7 cellular contexts compared by ENCODE assay signal in the genomic region with DNA sequence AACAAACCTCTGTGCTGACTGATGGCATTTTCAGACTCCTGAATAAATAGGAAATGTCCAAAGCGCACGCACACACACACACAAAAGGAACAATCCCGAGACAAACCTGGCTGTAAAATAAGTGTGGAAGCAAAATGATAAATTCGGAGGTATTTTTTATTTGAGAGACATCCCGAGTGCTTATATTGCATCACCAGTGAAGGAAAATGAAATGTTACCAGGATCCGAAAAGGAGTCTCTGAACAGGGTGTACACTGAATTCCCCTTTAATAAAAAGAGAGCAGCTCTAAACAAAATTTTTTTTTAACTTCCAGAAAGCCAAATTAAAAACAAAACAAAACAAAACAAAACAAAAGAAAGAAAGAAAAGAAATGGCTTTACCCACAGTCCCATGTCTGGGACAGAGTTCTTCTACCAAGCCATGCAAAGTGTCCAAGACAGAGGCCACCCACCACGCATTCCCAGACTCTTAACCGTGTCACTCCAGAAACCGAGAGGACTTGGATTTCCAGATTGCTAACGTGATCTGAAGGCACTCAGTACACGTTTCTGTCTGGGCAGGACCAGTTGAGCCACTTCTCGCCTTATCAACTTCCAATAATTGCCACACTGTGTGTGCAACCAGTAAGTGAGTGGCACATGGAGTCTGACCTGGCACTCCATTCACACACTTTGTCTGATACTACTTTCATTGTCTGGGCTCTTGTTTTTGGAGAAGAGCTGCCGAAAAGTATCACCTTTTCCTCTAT. TPM values are rescaled to one million over a fixed set of nuclear protein-coding genes. Genes with fewer than 3 reads are reported as not detected.
A peak's percentile ranks its signal among the peaks of the same experiment; 100 is the strongest.
DNase-seq lines count a peak whose midpoint lies in the region; ATAC-seq and TF ChIP-seq lines count a peak whose summit lies in the region.

No MANE protein-coding gene starts in this region.

- peaks cover 11% of the 10 kb centered on the region for H3K27me3 Mint-ChIP-seq in WTC11 (ENCODE audit: low read depth)

- TF ChIP-seq CTCF in WTC11 (IDR thresholded peaks at IDR 0.05) = no peak

- peaks cover 16% of the 10 kb centered on the region for H3K9me3 Mint-ChIP-seq in WTC11

- peaks cover 23% of the 10 kb centered on the region for H3K4me1 Mint-ChIP-seq in WTC11

- ATAC-seq in GM19395 (IDR thresholded peaks at IDR 0.05; ENCODE audit: unreplicated experiment) = peak; percentile 5
- peak; percentile 0 for ATAC-seq in HG03342 (IDR thresholded peaks at IDR 0.05; ENCODE audit: unreplicated experiment)
- ATAC-seq in WTC11 = peak; percentile 9; the same call in 1 of the 2 replicates
- ATAC-seq in left cardiac atrium = peak; percentile 42 to 43
- ATAC-seq in HG03025 (IDR thresholded peaks at IDR 0.05; ENCODE audit: low FRiP score, unreplicated experiment) = no peak

- peak overlapping the region; percentile 82 for H3K4me3 Mint-ChIP-seq in WTC11

- CTCF ChIA-PET in WTC11 (lab: Charles Lee) = interaction anchor here (1.0 to 1.8 kb wide), 3 partner anchors 83 to 363 kb away, joined by 3 to 6 read pairs (median 3); a partner anchor contains a TSS

- no peak overlapping the region for H3K27ac Mint-ChIP-seq in WTC11

- POLR2A ChIA-PET in WTC11 (lab: Charles Lee) = interaction anchor here (1.1 kb wide), 1 partner anchor 106 kb away, joined by 6 read pairs; no protein-coding TSS in a partner anchor

- intact Hi-C loops in left cardiac atrium (cut with DNase I) = no loop called here

- H3K36me3 Mint-ChIP-seq in WTC11 = peaks cover 10% of the 10 kb centered on the region

- DNase-seq in WTC11 (ENCODE audit: low spot score) = peak; percentile 13
- DNase-seq in left cardiac atrium = no peak
- DNase-seq in putamen (ENCODE audit: low spot score) = peak; percentile 11
- DNase-seq in stimulated activated CD4-positive, alpha-beta T cell treated with anti-CD3 and anti-CD28 coated beads, Interleukin-1b, Interleukin-23, amount 100 ng/mL, for 48 hours = no peak

TF ChIP-seq in WTC11, 78 proteins besides CTCF, POLR2A, EP300 and RAD21:
- TF ChIP-seq ESRRA (CRISPR knock-in tag; IDR thresholded peaks at IDR 0.05; ENCODE audit: borderline replicate concordance) (no peak), ZNF671 (CRISPR knock-in tag; IDR thresholded peaks at IDR 0.05) (no peak), SOX15 (CRISPR knock-in tag; IDR thresholded peaks at IDR 0.05) (no peak), MXD4 (CRISPR knock-in tag; IDR thresholded peaks at IDR 0.05; ENCODE audit: borderline replicate concordance) (no peak), ELF4 (CRISPR knock-in tag; IDR thresholded peaks at IDR 0.05; ENCODE audit: low read depth) (no peak), GRHL2 (CRISPR knock-in tag; IDR thresholded peaks at IDR 0.05; ENCODE audit: insufficient replicate concordance, severe bottlenecking) (no peak), TCF7 (CRISPR knock-in tag; IDR thresholded peaks at IDR 0.05; ENCODE audit: low read depth) (no peak), CREM (CRISPR knock-in tag; IDR thresholded peaks at IDR 0.05) (no peak), ZNF219 (CRISPR knock-in tag; IDR thresholded peaks at IDR 0.05; ENCODE audit: borderline replicate concordance) (no peak), ZBTB21 (CRISPR knock-in tag; IDR thresholded peaks at IDR 0.05; ENCODE audit: borderline replicate concordance) (no peak), ZNF232 (CRISPR knock-in tag; IDR thresholded peaks at IDR 0.05) (no peak), FOXP1 (CRISPR knock-in tag; IDR thresholded peaks at IDR 0.05; ENCODE audit: borderline replicate concordance) (no peak)
- TF ChIP-seq, protein P1, sequence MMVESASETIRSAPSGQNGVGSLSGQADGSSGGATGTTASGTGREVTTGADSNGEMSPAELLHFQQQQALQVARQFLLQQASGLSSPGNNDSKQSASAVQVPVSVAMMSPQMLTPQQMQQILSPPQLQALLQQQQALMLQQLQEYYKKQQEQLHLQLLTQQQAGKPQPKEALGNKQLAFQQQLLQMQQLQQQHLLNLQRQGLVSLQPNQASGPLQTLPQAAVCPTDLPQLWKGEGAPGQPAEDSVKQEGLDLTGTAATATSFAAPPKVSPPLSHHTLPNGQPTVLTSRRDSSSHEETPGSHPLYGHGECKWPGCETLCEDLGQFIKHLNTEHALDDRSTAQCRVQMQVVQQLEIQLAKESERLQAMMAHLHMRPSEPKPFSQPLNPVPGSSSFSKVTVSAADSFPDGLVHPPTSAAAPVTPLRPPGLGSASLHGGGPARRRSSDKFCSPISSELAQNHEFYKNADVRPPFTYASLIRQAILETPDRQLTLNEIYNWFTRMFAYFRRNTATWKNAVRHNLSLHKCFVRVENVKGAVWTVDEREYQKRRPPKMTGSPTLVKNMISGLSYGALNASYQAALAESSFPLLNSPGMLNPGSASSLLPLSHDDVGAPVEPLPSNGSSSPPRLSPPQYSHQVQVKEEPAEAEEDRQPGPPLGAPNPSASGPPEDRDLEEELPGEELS (CRISPR knock-in tag; IDR thresholded peaks at IDR 0.05) = no peak
- TF ChIP-seq, protein P2, sequence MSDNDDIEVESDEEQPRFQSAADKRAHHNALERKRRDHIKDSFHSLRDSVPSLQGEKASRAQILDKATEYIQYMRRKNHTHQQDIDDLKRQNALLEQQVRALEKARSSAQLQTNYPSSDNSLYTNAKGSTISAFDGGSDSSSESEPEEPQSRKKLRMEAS (CRISPR knock-in tag; IDR thresholded peaks at IDR 0.05) = no peak
- TF ChIP-seq, protein P3, sequence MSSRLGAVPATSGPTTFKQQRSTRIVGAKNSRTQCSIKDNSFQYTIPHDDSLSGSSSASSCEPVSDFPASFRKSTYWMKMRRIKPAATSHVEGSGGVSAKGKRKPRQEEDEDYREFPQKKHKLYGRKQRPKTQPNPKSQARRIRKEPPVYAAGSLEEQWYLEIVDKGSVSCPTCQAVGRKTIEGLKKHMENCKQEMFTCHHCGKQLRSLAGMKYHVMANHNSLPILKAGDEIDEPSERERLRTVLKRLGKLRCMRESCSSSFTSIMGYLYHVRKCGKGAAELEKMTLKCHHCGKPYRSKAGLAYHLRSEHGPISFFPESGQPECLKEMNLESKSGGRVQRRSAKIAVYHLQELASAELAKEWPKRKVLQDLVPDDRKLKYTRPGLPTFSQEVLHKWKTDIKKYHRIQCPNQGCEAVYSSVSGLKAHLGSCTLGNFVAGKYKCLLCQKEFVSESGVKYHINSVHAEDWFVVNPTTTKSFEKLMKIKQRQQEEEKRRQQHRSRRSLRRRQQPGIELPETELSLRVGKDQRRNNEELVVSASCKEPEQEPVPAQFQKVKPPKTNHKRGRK (CRISPR knock-in tag; IDR thresholded peaks at IDR 0.05; ENCODE audit: borderline replicate concordance) = no peak
- TF ChIP-seq, protein P4, sequence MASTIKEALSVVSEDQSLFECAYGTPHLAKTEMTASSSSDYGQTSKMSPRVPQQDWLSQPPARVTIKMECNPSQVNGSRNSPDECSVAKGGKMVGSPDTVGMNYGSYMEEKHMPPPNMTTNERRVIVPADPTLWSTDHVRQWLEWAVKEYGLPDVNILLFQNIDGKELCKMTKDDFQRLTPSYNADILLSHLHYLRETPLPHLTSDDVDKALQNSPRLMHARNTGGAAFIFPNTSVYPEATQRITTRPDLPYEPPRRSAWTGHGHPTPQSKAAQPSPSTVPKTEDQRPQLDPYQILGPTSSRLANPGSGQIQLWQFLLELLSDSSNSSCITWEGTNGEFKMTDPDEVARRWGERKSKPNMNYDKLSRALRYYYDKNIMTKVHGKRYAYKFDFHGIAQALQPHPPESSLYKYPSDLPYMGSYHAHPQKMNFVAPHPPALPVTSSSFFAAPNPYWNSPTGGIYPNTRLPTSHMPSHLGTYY (CRISPR knock-in tag; IDR thresholded peaks at IDR 0.05) = no peak

RNA-seq across cellular contexts. Expression of a gene that starts 0.8 kb away (rescaled TPM):
- total RNA-seq in WTC11 (2021) (4.1 to 5.3 TPM (median 4.3 TPM) in 3 replicates), left cardiac atrium (10 to 100 TPM; 23.4 to 34.8 TPM)

Comparison
In these comparisons a context has a peak if more than half of its experiments do, and no peak if none do; other contexts are left out.
1. DNase-seq: peak in WTC11 (single experiment) and putamen (single experiment); none in left cardiac atrium (single experiment) and stimulated activated CD4-positive, alpha-beta T cell treated with anti-CD3 and anti-CD28 coated beads, Interleukin-1b, Interleukin-23, amount 100 ng/mL, for 48 hours (single experiment).